In genomic region chr14:56659964-56660551, GRCh38 we compare ENCODE assay signal across 8 cellular contexts.
A peak's percentile ranks its signal among the peaks of the same experiment; 100 is the strongest.
DNase-seq lines count a peak whose midpoint lies in the region; ATAC-seq and TF ChIP-seq lines count a peak whose summit lies in the region.

No MANE protein-coding gene starts in this region.

- H3K9me3 ChIP-seq in WERI-Rb-1 (ENCODE audit: severe bottlenecking): peaks cover 2% of the 10 kb centered on the region
- no peaks in the 10 kb centered on the region for H3K9me3 ChIP-seq in uterus

- ATAC-seq in GM18868 (IDR thresholded peaks at IDR 0.05; ENCODE audit: unreplicated experiment) (peak; percentile 72), HG03025 (IDR thresholded peaks at IDR 0.05; ENCODE audit: low FRiP score, unreplicated experiment) (no peak), HG03432 (IDR thresholded peaks at IDR 0.05; ENCODE audit: unreplicated experiment) (no peak)

- H3K36me3 ChIP-seq in WERI-Rb-1 (no peaks in the 10 kb centered on the region), uterus (no peaks in the 10 kb centered on the region)

- DNase-seq in AG09319 (ENCODE audit: extremely low read depth, low read depth): peak; percentile 2
- DNase-seq in NCI-H2081 (lab: John Stamatoyannopoulos, UW): peak; percentile 38 to 73
- DNase-seq in WERI-Rb-1: no peak
- DNase-seq in inferior parietal cortex (ENCODE audit: extremely low spot score): peak; percentile 59
- no peak for DNase-seq in uterus

- H3K4me3 ChIP-seq in WERI-Rb-1 (ENCODE audit: low read depth, low read length) (peak overlapping the region; percentile 42), uterus (no peak overlapping the region)

- H3K27me3 ChIP-seq in WERI-Rb-1 (ENCODE audit: insufficient read depth, low read depth, severe bottlenecking) (no peaks in the 10 kb centered on the region), uterus (no peaks in the 10 kb centered on the region)

- intact Hi-C loops in uterus (cut with DNase I; ENCODE audit: low total_unique reads): no loop called here

- TF ChIP-seq CTCF in AG09319 (IDR thresholded peaks at IDR 0.05; ENCODE audit: low read depth, low read length) (peak; percentile 68), WERI-Rb-1 (IDR thresholded peaks at IDR 0.05; ENCODE audit: low read depth, low read length) (peak; percentile 73), uterus (IDR thresholded peaks at IDR 0.05) (peak in 3 of 4 experiments; percentile 16 to 32 (median 32))

- no peaks in the 10 kb centered on the region for H3K4me1 ChIP-seq in uterus

- TF ChIP-seq POLR2A in uterus (IDR thresholded peaks at IDR 0.05): no peak

- H3K27ac ChIP-seq in WERI-Rb-1 (peak overlapping the region; percentile 74; the same call in 1 of the 2 replicates), uterus (no peak overlapping the region)

Comparison
In these comparisons a context has a peak if more than half of its experiments do, and no peak if none do; other contexts are left out.
1. DNase-seq: peak in AG09319 (single experiment), NCI-H2081 (2 of 2) and inferior parietal cortex (single experiment); none in WERI-Rb-1 (single experiment) and uterus (0 of 2).
2. Peak in every context shown above with its lines, with median percentiles within 50 percentile points of each other: CTCF ChIP-seq.